In genomic region chr14:32075636-32076277, GRCh38 we compare ENCODE assay signal across 8 cellular contexts. TPM values are rescaled to one million over a fixed set of nuclear protein-coding genes. Genes with fewer than 3 reads are reported as not detected.
DNase-seq lines count a peak whose midpoint lies in the region; ATAC-seq and TF ChIP-seq lines count a peak whose summit lies in the region.

No MANE protein-coding gene starts in this region.

- POLR2A ChIA-PET in RWPE1 (lab: Yijun Ruan, JAX; ENCODE audit: low non-redundant PET), result no interaction called here

- H3K27me3 ChIP-seq in lower lobe of right lung (ENCODE audit: low read depth) (no peaks in the 10 kb centered on the region), thoracic aorta (replicated peaks; ENCODE audit: insufficient read depth) (no peaks in the 10 kb centered on the region)

- CTCF ChIA-PET in RWPE1 (lab: Yijun Ruan, JAX), result interaction anchor here (0.7 to 1.0 kb wide), 2 partner anchors 9 to 16 kb away, joined by 3 to 4 read pairs; no protein-coding TSS in a partner anchor

- DNase-seq in activated CD4-positive, CD25-positive, alpha-beta regulatory T cell treated with anti-CD3 and anti-CD28 coated beads, Interleukin-2, amount 50 U/mL, for 16 hours (ENCODE audit: low read depth, low spot score), result peak; percentile 2
- DNase-seq in activated CD4-positive, CD25-positive, alpha-beta regulatory T cell treated with anti-CD3 and anti-CD28 coated beads, Interleukin-2, amount 50 U/mL, for 72 hours, result no peak
- peak; percentile 50 for DNase-seq in RWPE1 (ENCODE audit: low spot score)
- peak; percentile 4 for DNase-seq in effector CD4-positive, alpha-beta T cell
- DNase-seq in lower lobe of right lung, result peak; percentile 67
- no peak for DNase-seq in thoracic aorta (ENCODE audit: low spot score)
- no peak for DNase-seq in putamen (ENCODE audit: low spot score)

- intact Hi-C loops in lower lobe of right lung (cut with DNase I), result no loop called here

- peak overlapping the region; percentile 89 for H3K4me3 ChIP-seq in lower lobe of right lung
- H3K4me3 ChIP-seq in thoracic aorta, result peak overlapping the region; percentile 81

- ATAC-seq in HG02798 (IDR thresholded peaks at IDR 0.05; ENCODE audit: poor library complexity, unreplicated experiment) (peak; percentile 23), lower lobe of right lung (peak; percentile 45 to 46), thoracic aorta (ENCODE audit: insufficient number of reproducible peaks, low FRiP score, low read depth) (no peak)

- H3K36me3 ChIP-seq in lower lobe of right lung, result no peaks in the 10 kb centered on the region
- no peaks in the 10 kb centered on the region for H3K36me3 ChIP-seq in thoracic aorta

- H3K4me1 ChIP-seq in lower lobe of right lung (peaks cover 38% of the 10 kb centered on the region), thoracic aorta (ENCODE audit: control insufficient read depth in 1 of 2, low read depth in 2 of 2) (peaks cover 10 to 31% of the 10 kb centered on the region in 2 donors)

- H3K9me3 ChIP-seq in lower lobe of right lung, result no peaks in the 10 kb centered on the region
- no peaks in the 10 kb centered on the region for H3K9me3 ChIP-seq in thoracic aorta

- TF ChIP-seq CTCF in RWPE1 (conservative IDR thresholded peaks at IDR 0.05; ENCODE audit: low read depth), result no peak
- TF ChIP-seq CTCF in lower lobe of right lung (IDR thresholded peaks at IDR 0.05), result no peak
- TF ChIP-seq CTCF in thoracic aorta (IDR thresholded peaks at IDR 0.05), result no peak

- H3K27ac ChIP-seq in RWPE1 (peak overlapping the region; percentile 99), lower lobe of right lung (peak overlapping the region; percentile 95), thoracic aorta (peak overlapping the region; percentile 92 to 99)

RNA-seq across cellular contexts. Expression of gene ARHGAP5, which starts 1.3 kb away (rescaled TPM):
- total RNA-seq in lower lobe of right lung (97.9 TPM), thoracic aorta (10 to 100 TPM; 77.7 to 93.3 TPM)

Comparison
In these comparisons a context has a peak if more than half of its experiments do, and no peak if none do; other contexts are left out.
1. DNase-seq: peak in activated CD4-positive, CD25-positive, alpha-beta regulatory T cell treated with anti-CD3 and anti-CD28 coated beads, Interleukin-2, amount 50 U/mL, for 16 hours (single experiment), RWPE1 (single experiment), effector CD4-positive, alpha-beta T cell (single experiment) and lower lobe of right lung (single experiment); none in activated CD4-positive, CD25-positive, alpha-beta regulatory T cell treated with anti-CD3 and anti-CD28 coated beads, Interleukin-2, amount 50 U/mL, for 72 hours (single experiment), thoracic aorta (single experiment) and putamen (single experiment).
2. Peak in every context shown above with its lines, with median percentiles within 50 percentile points of each other: H3K27ac ChIP-seq.